ENCODE assay signal across 20 cellular contexts in the genomic region with DNA sequence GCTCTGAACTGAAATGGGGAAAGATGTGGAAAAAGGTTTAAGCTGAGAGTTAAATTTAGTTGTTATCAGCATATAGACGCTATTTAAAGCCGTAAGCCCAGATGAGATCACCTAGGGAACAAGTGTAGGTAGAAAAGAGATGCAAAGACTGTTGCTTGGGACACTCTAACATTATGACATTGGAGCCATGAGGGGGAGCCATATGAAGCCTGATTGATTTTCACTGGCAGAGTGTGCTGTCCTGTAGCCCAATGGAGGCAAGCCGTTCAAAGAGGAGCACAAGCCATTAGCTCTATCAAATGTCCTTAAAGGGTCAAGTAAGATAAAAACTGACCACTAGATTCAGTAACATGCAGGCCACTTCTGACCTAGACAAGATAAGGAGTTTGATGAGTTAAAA.
"Had no signal": no experiment of that assay in that cellular context is flagged by ENCODE, and none has a peak within 500 bp of the region (broad histone marks: within the 10 kb centered on the region; RNA-seq: fewer than 3 reads in every experiment).

No MANE protein-coding gene starts in this region.

- DNase-seq: activated CD4-positive, alpha-beta T cell treated with anti-CD3 and anti-CD28 coated beads, Interleukin-2, amount 50 U/mL, for 48 hours; activated naive CD4-positive, alpha-beta T cell treated with Interleukin-2 at 50 U/mL for 16 hours; anterior cingulate cortex; brain microvascular endothelial cell; cortex of kidney; effector CD4-positive, alpha-beta T cell; foreskin fibroblast; glutamatergic neuron; hypothalamus; kidney glomerular epithelial cell; occipital lobe; right cardiac atrium; small intestine; trophoblast cell had no signal

- H3K4me3 Mint-ChIP-seq: activated T-helper 17 cell treated with anti-CD3 and anti-CD28 coated beads, Interleukin-2, amount 50 U/mL, for 72 hours; nephron; stimulated activated naive CD8-positive, alpha-beta T cell treated with anti-CD3 and anti-CD28 coated beads, Interleukin-15, Interleukin-2, amounts not matched to agents 100 ng/mL and 50 ng/mL, for 24 hours had no signal

- H3K4me1 Mint-ChIP-seq: activated T-helper 17 cell treated with anti-CD3 and anti-CD28 coated beads, Interleukin-2, amount 50 U/mL, for 72 hours had no signal

- H3K9me3 Mint-ChIP-seq: activated T-helper 17 cell treated with anti-CD3 and anti-CD28 coated beads, Interleukin-2, amount 50 U/mL, for 72 hours; nephron; stimulated activated naive CD8-positive, alpha-beta T cell treated with anti-CD3 and anti-CD28 coated beads, Interleukin-15, Interleukin-2, amounts not matched to agents 100 ng/mL and 50 ng/mL, for 24 hours had no signal

- H3K27me3 Mint-ChIP-seq: activated T-helper 17 cell treated with anti-CD3 and anti-CD28 coated beads, Interleukin-2, amount 50 U/mL, for 72 hours; stimulated activated naive CD8-positive, alpha-beta T cell treated with anti-CD3 and anti-CD28 coated beads, Interleukin-15, Interleukin-2, amounts not matched to agents 100 ng/mL and 50 ng/mL, for 24 hours had no signal

- H3K4me1 ChIP-seq: prostate gland had no signal

- H3K27ac ChIP-seq: brain microvascular endothelial cell, prostate gland, suprapubic skin, VCaP had no signal

- H3K27me3 ChIP-seq: brain microvascular endothelial cell, suprapubic skin had no signal

- ATAC-seq: activated T-helper 17 cell treated with anti-CD3 and anti-CD28 coated beads, Interleukin-2, amount 50 U/mL, for 72 hours; right cardiac atrium had no signal

- H3K27ac Mint-ChIP-seq: activated T-helper 17 cell treated with anti-CD3 and anti-CD28 coated beads, Interleukin-2, amount 50 U/mL, for 72 hours; nephron; stimulated activated naive CD8-positive, alpha-beta T cell treated with anti-CD3 and anti-CD28 coated beads, Interleukin-15, Interleukin-2, amounts not matched to agents 100 ng/mL and 50 ng/mL, for 24 hours had no signal
